Comparison of ENCODE assay signal across 16 cellular contexts in the genomic region with DNA sequence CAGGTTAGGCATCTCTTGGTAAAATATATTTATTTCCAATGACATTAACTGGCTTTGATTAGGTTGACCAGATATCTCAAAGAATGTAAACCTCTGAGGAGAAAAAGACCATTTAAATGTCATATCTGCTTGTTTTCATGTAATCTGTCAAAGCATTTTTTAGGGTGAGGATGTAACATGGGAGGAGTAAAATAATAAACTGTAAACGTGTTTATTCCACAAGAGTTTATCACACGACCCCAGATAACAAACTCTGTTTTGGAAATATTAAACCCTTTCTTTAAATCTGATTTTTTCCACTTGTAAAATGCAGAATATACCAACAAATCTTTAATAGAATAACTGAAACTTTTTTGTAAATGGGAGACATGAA. TPM values are rescaled to one million over a fixed set of nuclear protein-coding genes. Genes with fewer than 3 reads are reported as not detected.
DNase-seq lines count a peak whose midpoint lies in the region; ATAC-seq, FAIRE-seq and TF ChIP-seq lines count a peak whose summit lies in the region.
"Had no signal": no experiment of that assay in that cellular context is flagged by ENCODE, and none has a peak within 500 bp of the region (broad histone marks: within the 10 kb centered on the region; RNA-seq: fewer than 3 reads in every experiment).

No MANE protein-coding gene starts in this region.

- intact Hi-C loops in PC-3 (cut with micrococcal nuclease) = loop anchor here (5.0 to 10.0 kb wide), 3 partner anchors 99 to 279 kb away; a partner anchor contains a TSS
- intact Hi-C loops in activated T-helper 2 cell treated with anti-CD3 and anti-CD28 coated beads, Interferon-gamma antibody, Interleukin-2, Interleukin-4, amounts not matched to agents 10 μg/mL and 5 μg/mL and 100 μg/mL, durations not matched to agents 14 hours and 24 hours and 36 hours (cut with micrococcal nuclease) = no loop called here

- H3K4me3 ChIP-seq in PC-3 (ENCODE audit: low read length) (peak overlapping the region; percentile 90), choroid plexus epithelial cell (ENCODE audit: low read depth, low read length) (peak overlapping the region; percentile 63), lung (peak overlapping the region; percentile 42), subcutaneous abdominal adipose tissue (ENCODE audit: low read depth in 1 of 5, low read length in 5 of 5) (peak overlapping the region in 4 of 5 donors; percentile 62 to 82 (median 74)), small intestine (ENCODE audit: low read depth in 1 of 2, low read length in 2 of 2) (no peak overlapping the region)

- 41 to 70% methylated on average over 2 of the region's 2 CpGs for WGBS in lung, 2 donors
- WGBS in small intestine, 3 donors = 48 to 51% (median 48%) methylated on average over 2 of the region's 2 CpGs

- no peak overlapping the region for H2AFZ ChIP-seq in PC-3 (ENCODE audit: low read length)

- no peak for DNase-seq in PC-3
- no peak for DNase-seq in choroid plexus epithelial cell (ENCODE audit: low read depth)
- DNase-seq in lung (ENCODE audit: low spot score) = no peak
- DNase-seq in NCI-H2029 (lab: John Stamatoyannopoulos, UW) = no peak
- no peak for DNase-seq in small intestine
- no peak for DNase-seq in activated T-helper 2 cell treated with anti-CD3 and anti-CD28 coated beads, Interferon-gamma antibody, Interleukin-2, Interleukin-4, amounts not matched to agents 10 μg/mL and 5 μg/mL and 100 μg/mL, durations not matched to agents 14 hours and 24 hours and 36 hours (ENCODE audit: low spot score)
- no peak for DNase-seq in naive thymus-derived CD8-positive, alpha-beta T cell
- DNase-seq: activated CD4-positive, alpha-beta T cell treated with anti-CD3 and anti-CD28 coated beads for 48 hours; erythroblast; kidney; NCI-H1694 treated with DMSO at 0.1 percent for 48 hours; stimulated activated CD4-positive, alpha-beta T cell treated with anti-CD3 and anti-CD28 coated beads, Interleukin-1b, Interleukin-23, amount 100 ng/mL, for 48 hours; stimulated activated naive B cell treated with anti-CD40 and anti-IgM and Interleukin-4, amounts not matched to agents 10 μg/mL and 1 μg/mL and 100 μg/mL, for 72 hours had no signal

- TF ChIP-seq CTCF in PC-3 (conservative IDR thresholded peaks at IDR 0.05; ENCODE audit: low read depth, low read length) (no peak), choroid plexus epithelial cell (conservative IDR thresholded peaks at IDR 0.05; ENCODE audit: low read depth, low read length) (no peak), lung (IDR thresholded peaks at IDR 0.05; ENCODE audit: control extremely low read depth, extremely low read depth) (no peak)

- H3K9me3 ChIP-seq in PC-3 (ENCODE audit: low read length) (no peaks in the 10 kb centered on the region), lung (ENCODE audit: control insufficient read depth in 2 of 2, insufficient read depth in 1 of 2, low read length in 1 of 2) (peaks cover 0 to 2% of the 10 kb centered on the region in 2 donors), subcutaneous abdominal adipose tissue (ENCODE audit: control insufficient read depth in 5 of 5, low read length in 5 of 5) (no peaks in the 10 kb centered on the region), small intestine (ENCODE audit: control insufficient read depth, low read depth) (no peaks in the 10 kb centered on the region)

- no peak for ATAC-seq in PC-3
- ATAC-seq in lung (ENCODE audit: insufficient read depth, low FRiP score) = no peak
- ATAC-seq in naive thymus-derived CD8-positive, alpha-beta T cell = no peak
- ATAC-seq: stimulated activated naive B cell treated with anti-CD40 and anti-IgM and Interleukin-4, amounts not matched to agents 10 μg/mL and 1 μg/mL and 100 μg/mL, for 72 hours had no signal

- peak overlapping the region; percentile 99 for H3K27ac ChIP-seq in PC-3 (ENCODE audit: low read length)
- peak overlapping the region in 1 of 2 donors; percentile 60 for H3K27ac ChIP-seq in lung (ENCODE audit: low read depth in 1 of 2, low read length in 1 of 2)
- H3K27ac ChIP-seq in subcutaneous abdominal adipose tissue (ENCODE audit: low read depth, low read length) = peak overlapping the region; percentile 78
- H3K27ac ChIP-seq in small intestine (ENCODE audit: low read depth in 1 of 2, low read length in 1 of 2) = peak overlapping the region in 1 of 2 donors; percentile 16

- CTCF ChIA-PET in PC-3 (lab: Charles Lee) = no interaction called here

- no peaks in the 10 kb centered on the region for H3K4me1 Mint-ChIP-seq in activated T-helper 2 cell treated with anti-CD3 and anti-CD28 coated beads, Interferon-gamma antibody, Interleukin-2, Interleukin-4, amounts not matched to agents 10 μg/mL and 5 μg/mL and 100 μg/mL, durations not matched to agents 14 hours and 24 hours and 36 hours (ENCODE audit: low read depth)
- H3K4me1 Mint-ChIP-seq in naive thymus-derived CD8-positive, alpha-beta T cell = peaks cover 0 to 2% (median 0%) of the 10 kb centered on the region in 4 donors

- H3K36me3 Mint-ChIP-seq in activated T-helper 2 cell treated with anti-CD3 and anti-CD28 coated beads, Interferon-gamma antibody, Interleukin-2, Interleukin-4, amounts not matched to agents 10 μg/mL and 5 μg/mL and 100 μg/mL, durations not matched to agents 14 hours and 24 hours and 36 hours (ENCODE audit: low read depth) = no peaks in the 10 kb centered on the region
- H3K36me3 Mint-ChIP-seq in naive thymus-derived CD8-positive, alpha-beta T cell = peaks cover 0 to 2% (median 0%) of the 10 kb centered on the region in 3 donors
- H3K36me3 Mint-ChIP-seq: CD14-positive monocyte; stimulated activated naive B cell treated with anti-CD40 and anti-IgM and Interleukin-4, amounts not matched to agents 10 μg/mL and 1 μg/mL and 100 μg/mL, for 72 hours had no signal

- H3K36me3 ChIP-seq in PC-3 (ENCODE audit: low read depth, low read length) (peaks cover 53% of the 10 kb centered on the region), lung (ENCODE audit: control insufficient read depth in 2 of 2, insufficient read depth in 2 of 2, low read length in 2 of 2) (peaks cover 0 to 2% of the 10 kb centered on the region in 2 donors), subcutaneous abdominal adipose tissue (ENCODE audit: control insufficient read depth in 5 of 5, insufficient read depth in 5 of 5, low read length in 5 of 5) (peaks cover 0 to 18% (median 0%) of the 10 kb centered on the region in 5 donors), small intestine (ENCODE audit: control insufficient read depth in 2 of 2, insufficient read depth in 2 of 2, low read length in 2 of 2) (no peaks in the 10 kb centered on the region)

- H3K4me1 ChIP-seq in PC-3 (ENCODE audit: insufficient read depth, low read length) (peaks cover 67% of the 10 kb centered on the region), lung (ENCODE audit: control insufficient read depth in 2 of 2, insufficient read depth in 2 of 2, low read length in 2 of 2) (peaks cover 10 to 11% of the 10 kb centered on the region in 2 donors), subcutaneous abdominal adipose tissue (ENCODE audit: control insufficient read depth in 5 of 5, insufficient read depth in 5 of 5, low read length in 5 of 5) (peaks cover 6 to 58% (median 41%) of the 10 kb centered on the region in 5 donors), small intestine (ENCODE audit: control insufficient read depth in 2 of 2, insufficient read depth in 1 of 2, low read depth in 1 of 2, low read length in 1 of 2) (peaks cover 0 to 7% of the 10 kb centered on the region in 2 donors)

- no peaks in the 10 kb centered on the region for H3K9me3 Mint-ChIP-seq in activated T-helper 2 cell treated with anti-CD3 and anti-CD28 coated beads, Interferon-gamma antibody, Interleukin-2, Interleukin-4, amounts not matched to agents 10 μg/mL and 5 μg/mL and 100 μg/mL, durations not matched to agents 14 hours and 24 hours and 36 hours
- peaks cover 0 to 5% (median 0%) of the 10 kb centered on the region in 9 donors for H3K9me3 Mint-ChIP-seq in naive thymus-derived CD8-positive, alpha-beta T cell
- H3K9me3 Mint-ChIP-seq: activated T-helper 1 cell treated with anti-CD3 and anti-CD28 coated beads, Interleukin-12 subunit alpha, Interleukin-12 subunit beta, Interleukin-2, Interleukin-4 antibody, amounts not matched to agents 30 ng/mL and 10 ng/mL and 1 ng/mL, durations not matched to agents 14 hours and 24 hours and 36 hours; stimulated activated naive B cell treated with anti-CD40 and anti-IgM and Interleukin-4, amounts not matched to agents 10 μg/mL and 1 μg/mL and 100 μg/mL, for 72 hours had no signal

- POLR2A ChIA-PET in PC-3 (lab: Charles Lee; ENCODE audit: unreplicated experiment) = interaction anchor here (3.6 kb wide), 1 partner anchor 9 kb away, joined by 28 read pairs; no protein-coding TSS in a partner anchor
- POLR2A ChIA-PET in naive thymus-derived CD8-positive, alpha-beta T cell (lab: Charles Lee) = no interaction called here

- no peak overlapping the region for H3K4me3 Mint-ChIP-seq in activated T-helper 2 cell treated with anti-CD3 and anti-CD28 coated beads, Interferon-gamma antibody, Interleukin-2, Interleukin-4, amounts not matched to agents 10 μg/mL and 5 μg/mL and 100 μg/mL, durations not matched to agents 14 hours and 24 hours and 36 hours (ENCODE audit: low read depth)
- no peak overlapping the region for H3K4me3 Mint-ChIP-seq in naive thymus-derived CD8-positive, alpha-beta T cell
- H3K4me3 Mint-ChIP-seq: activated T-helper 1 cell treated with anti-CD3 and anti-CD28 coated beads, Interleukin-12 subunit alpha, Interleukin-12 subunit beta, Interleukin-2, Interleukin-4 antibody, amounts not matched to agents 30 ng/mL and 10 ng/mL and 1 ng/mL, durations not matched to agents 14 hours and 24 hours and 36 hours; CD14-positive monocyte; stimulated activated naive B cell treated with anti-CD40 and anti-IgM and Interleukin-4, amounts not matched to agents 10 μg/mL and 1 μg/mL and 100 μg/mL, for 72 hours had no signal

- peaks cover 33% of the 10 kb centered on the region for H3F3A ChIP-seq in PC-3 (ENCODE audit: low read length, unreplicated experiment)

- H3K9ac ChIP-seq in PC-3 (ENCODE audit: low read length) (peak overlapping the region; percentile 93), subcutaneous abdominal adipose tissue (ENCODE audit: low read length in 5 of 5) (peak overlapping the region in 3 of 5 donors; percentile 10 to 82 (median 41))

- peak overlapping the region; percentile 92 for H3K4me2 ChIP-seq in PC-3 (ENCODE audit: low read length)

- H3K79me2 ChIP-seq in PC-3 (ENCODE audit: low read length) = peaks cover 70% of the 10 kb centered on the region

- no peak overlapping the region for H3K27ac Mint-ChIP-seq in activated T-helper 2 cell treated with anti-CD3 and anti-CD28 coated beads, Interferon-gamma antibody, Interleukin-2, Interleukin-4, amounts not matched to agents 10 μg/mL and 5 μg/mL and 100 μg/mL, durations not matched to agents 14 hours and 24 hours and 36 hours
- no peak overlapping the region for H3K27ac Mint-ChIP-seq in naive thymus-derived CD8-positive, alpha-beta T cell
- H3K27ac Mint-ChIP-seq: activated T-helper 1 cell treated with anti-CD3 and anti-CD28 coated beads, Interleukin-12 subunit alpha, Interleukin-12 subunit beta, Interleukin-2, Interleukin-4 antibody, amounts not matched to agents 30 ng/mL and 10 ng/mL and 1 ng/mL, durations not matched to agents 14 hours and 24 hours and 36 hours; stimulated activated naive B cell treated with anti-CD40 and anti-IgM and Interleukin-4, amounts not matched to agents 10 μg/mL and 1 μg/mL and 100 μg/mL, for 72 hours had no signal

- FAIRE-seq in small intestine (lab: Jason Lieb, UNC) = no peak
- FAIRE-seq: kidney had no signal

- H3K27me3 ChIP-seq in PC-3 (ENCODE audit: low read length) (no peaks in the 10 kb centered on the region), lung (ENCODE audit: control insufficient read depth, insufficient read depth) (no peaks in the 10 kb centered on the region), subcutaneous abdominal adipose tissue (ENCODE audit: control insufficient read depth in 5 of 5, insufficient read depth in 4 of 5, low read length in 5 of 5) (no peaks in the 10 kb centered on the region), small intestine (ENCODE audit: control insufficient read depth in 2 of 2, insufficient read depth in 2 of 2, low read length in 2 of 2) (no peaks in the 10 kb centered on the region)

- peaks cover 44% of the 10 kb centered on the region for H4K20me1 ChIP-seq in PC-3 (ENCODE audit: low read length)

- H3K9me2 ChIP-seq in PC-3 (replicated peaks; ENCODE audit: low read length) = no peaks in the 10 kb centered on the region

- H3K27me3 Mint-ChIP-seq in activated T-helper 2 cell treated with anti-CD3 and anti-CD28 coated beads, Interferon-gamma antibody, Interleukin-2, Interleukin-4, amounts not matched to agents 10 μg/mL and 5 μg/mL and 100 μg/mL, durations not matched to agents 14 hours and 24 hours and 36 hours (ENCODE audit: low read depth) = peaks cover 20% of the 10 kb centered on the region
- peaks cover 8 to 23% (median 10%) of the 10 kb centered on the region in 5 donors for H3K27me3 Mint-ChIP-seq in naive thymus-derived CD8-positive, alpha-beta T cell

- TSS peak; percentile 24 for BruUV-seq in PC-3 (replicated peaks; lab: Mats Ljungman, UMichigan)

RNA-seq across cellular contexts. Expression of a gene that starts 1.6 kb away (rescaled TPM):
- total RNA-seq in PC-3 (2014; rRNA removed) (408 and 535 TPM in 2 replicates), lung (100 to 1,000 TPM; 177 to 281 TPM)
- polyA plus RNA-seq in lung (100 to 1,000 TPM; 215 to 261 TPM), small intestine (10 to 100 TPM in 2 of 3 donors, 1 to 10 TPM in 1; 3.1 to 88.4 (median 10.5) TPM)
- total RNA-seq in activated T-helper 2 cell treated with anti-CD3 and anti-CD28 coated beads, Interferon-gamma antibody, Interleukin-2, Interleukin-4, amounts not matched to agents 10 μg/mL and 5 μg/mL and 100 μg/mL, durations not matched to agents 14 hours and 24 hours and 36 hours = not detected in 2 replicates
- total RNA-seq in naive thymus-derived CD8-positive, alpha-beta T cell = not detected
- not detected for polyA plus RNA-seq in naive thymus-derived CD8-positive, alpha-beta T cell
- polyA plus RNA-seq: CD14-positive monocyte had no signal

RNA-seq across cellular contexts. Expression of a gene that starts 42.4 kb away (rescaled TPM):
- total RNA-seq in PC-3 (2014; rRNA removed) (0.06 and 0.40 TPM in 2 replicates), lung (10 to 100 TPM in 1 of 2 donors, 1 to 10 TPM in 1; 4.4 to 28.5 TPM)
- polyA plus RNA-seq in lung (1 to 10 TPM; 2.1 to 3.8 TPM), small intestine (1 to 10 TPM in 1 of 3 donors, under 1 TPM in 1, not detected in 1; 0.27 to 1.1 TPM)
- total RNA-seq in activated T-helper 2 cell treated with anti-CD3 and anti-CD28 coated beads, Interferon-gamma antibody, Interleukin-2, Interleukin-4, amounts not matched to agents 10 μg/mL and 5 μg/mL and 100 μg/mL, durations not matched to agents 14 hours and 24 hours and 36 hours = not detected in 2 replicates
- not detected for total RNA-seq in naive thymus-derived CD8-positive, alpha-beta T cell
- not detected for polyA plus RNA-seq in naive thymus-derived CD8-positive, alpha-beta T cell
- total RNA-seq: activated T-helper 1 cell treated with anti-CD3 and anti-CD28 coated beads, Interleukin-12 subunit alpha, Interleukin-12 subunit beta, Interleukin-2, Interleukin-4 antibody, amounts not matched to agents 30 ng/mL and 10 ng/mL and 1 ng/mL, durations not matched to agents 14 hours and 24 hours and 36 hours had no signal
- polyA plus RNA-seq: CD14-positive monocyte had no signal

Comparison
In these comparisons a context has a peak if more than half of its experiments do, and no peak if none do; other contexts are left out.
1. H3K4me3 ChIP-seq: peak in PC-3 (single experiment), choroid plexus epithelial cell (single experiment), lung (single experiment) and subcutaneous abdominal adipose tissue (4 of 5); none in small intestine (0 of 2).
2. RNA of a gene that starts 1.6 kb away (total RNA-seq): 408 to 535 TPM in PC-3 and 177 to 281 TPM in lung; not detected in activated T-helper 2 cell treated with anti-CD3 and anti-CD28 coated beads, Interferon-gamma antibody, Interleukin-2, Interleukin-4, amounts not matched to agents 10 μg/mL and 5 μg/mL and 100 μg/mL, durations not matched to agents 14 hours and 24 hours and 36 hours and not detected in naive thymus-derived CD8-positive, alpha-beta T cell; every median in the first group is over 100 times any median in the second.